ENCODE assay signal across 1 cellular context in the genomic region with DNA sequence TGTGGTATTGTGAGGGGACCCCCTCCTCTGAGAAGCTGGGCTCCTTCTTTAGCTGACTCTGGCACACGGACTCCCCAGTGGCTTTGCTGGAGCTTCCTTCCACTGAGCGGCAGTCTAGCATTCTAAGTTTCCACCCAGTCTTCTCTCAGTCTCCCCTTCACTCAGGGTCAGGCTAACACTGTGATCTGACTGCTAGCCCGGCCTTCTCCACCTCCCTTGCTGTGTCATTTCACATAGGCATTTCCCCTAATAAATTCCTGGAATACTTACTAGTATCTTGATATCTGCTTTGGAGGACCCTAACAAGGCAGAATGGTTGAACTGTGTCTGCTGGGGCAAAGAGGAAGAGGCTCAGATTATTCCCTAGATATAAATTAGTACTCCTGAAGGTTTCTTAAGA.
TF ChIP-seq lines count a peak whose summit lies in the region.

No MANE protein-coding gene starts in this region.

TF ChIP-seq in K562, 482 proteins besides CTCF, POLR2A, EP300 and RAD21 (continued from another document):
- TF ChIP-seq E2F4 (CRISPR knock-in tag; IDR thresholded peaks at IDR 0.05; ENCODE audit: low read depth) (no peak), BDP1 (IDR thresholded peaks at IDR 0.05; ENCODE audit: insufficient read depth, insufficient read length) (no peak), SMARCA5 (IDR thresholded peaks at IDR 0.05) (no peak)
- TF ChIP-seq, protein P1, sequence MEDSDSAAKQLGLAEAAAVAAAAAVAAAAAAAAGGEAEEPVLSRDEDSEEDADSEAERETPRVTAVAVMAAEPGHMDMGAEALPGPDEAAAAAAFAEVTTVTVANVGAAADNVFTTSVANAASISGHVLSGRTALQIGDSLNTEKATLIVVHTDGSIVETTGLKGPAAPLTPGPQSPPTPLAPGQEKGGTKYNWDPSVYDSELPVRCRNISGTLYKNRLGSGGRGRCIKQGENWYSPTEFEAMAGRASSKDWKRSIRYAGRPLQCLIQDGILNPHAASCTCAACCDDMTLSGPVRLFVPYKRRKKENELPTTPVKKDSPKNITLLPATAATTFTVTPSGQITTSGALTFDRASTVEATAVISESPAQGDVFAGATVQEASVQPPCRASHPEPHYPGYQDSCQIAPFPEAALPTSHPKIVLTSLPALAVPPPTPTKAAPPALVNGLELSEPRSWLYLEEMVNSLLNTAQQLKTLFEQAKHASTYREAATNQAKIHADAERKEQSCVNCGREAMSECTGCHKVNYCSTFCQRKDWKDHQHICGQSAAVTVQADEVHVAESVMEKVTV (CRISPR knock-in tag; IDR thresholded peaks at IDR 0.05), result no peak
TF ChIP-seq in K562: peak in this region for 0.
